In the genomic region with DNA sequence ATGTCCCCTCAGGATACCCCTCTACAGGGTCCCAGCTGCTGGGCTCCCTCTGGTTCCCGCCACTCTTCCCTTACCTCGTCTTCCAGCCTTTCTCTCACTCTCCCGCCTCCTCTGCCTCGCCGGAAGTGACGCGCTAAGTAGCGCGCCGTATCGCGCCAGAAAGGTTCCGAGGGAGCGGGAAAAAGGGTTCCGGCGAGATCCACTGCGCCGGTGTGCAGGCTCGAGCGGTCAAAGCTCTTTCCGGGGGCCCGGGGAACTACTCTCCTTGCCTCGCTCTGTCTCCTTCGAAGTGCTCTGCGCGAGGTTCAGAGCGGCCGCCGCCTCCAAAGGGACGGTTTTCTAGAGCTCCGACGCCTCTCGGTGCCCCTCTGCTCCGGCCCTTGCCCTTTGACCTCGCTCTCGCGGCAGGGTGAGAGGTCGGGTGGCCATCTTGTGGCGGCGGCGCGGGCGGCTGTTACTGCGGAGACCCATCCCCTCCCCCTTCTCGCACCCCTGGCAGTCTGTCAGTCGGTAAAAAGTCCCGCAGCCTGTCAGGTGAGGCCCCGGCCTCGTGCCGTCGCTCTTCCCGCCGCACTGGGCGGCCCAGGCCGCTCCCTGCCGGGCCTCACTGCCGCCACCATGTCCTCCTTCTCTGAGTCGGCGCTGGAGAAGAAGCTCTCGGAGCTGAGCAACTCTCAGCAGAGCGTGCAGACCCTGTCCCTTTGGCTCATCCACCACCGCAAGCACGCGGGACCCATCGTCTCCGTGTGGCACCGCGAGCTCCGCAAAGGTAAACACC, we compare ENCODE assay signal across 1 cellular context.
TF ChIP-seq lines count a peak whose summit lies in the region.

A gene with protein sequence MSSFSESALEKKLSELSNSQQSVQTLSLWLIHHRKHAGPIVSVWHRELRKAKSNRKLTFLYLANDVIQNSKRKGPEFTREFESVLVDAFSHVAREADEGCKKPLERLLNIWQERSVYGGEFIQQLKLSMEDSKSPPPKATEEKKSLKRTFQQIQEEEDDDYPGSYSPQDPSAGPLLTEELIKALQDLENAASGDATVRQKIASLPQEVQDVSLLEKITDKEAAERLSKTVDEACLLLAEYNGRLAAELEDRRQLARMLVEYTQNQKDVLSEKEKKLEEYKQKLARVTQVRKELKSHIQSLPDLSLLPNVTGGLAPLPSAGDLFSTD (plus strand): TSS at position 417 of the 778 bp plus-strand sequence. CDS start 202 bp downstream, at position 619.
A gene (minus strand): TSS at position 127 of the 778 bp plus-strand sequence. CDS start 19,640 bp downstream, outside the sequence.

TF ChIP-seq in K562, 482 proteins besides CTCF, POLR2A, EP300 and RAD21 (continued from another document and continues in another):
- TF ChIP-seq SMARCA5 (IDR thresholded peaks at IDR 0.05), result no peak
- no peak for TF ChIP-seq NCOA4 (IDR thresholded peaks at IDR 0.05; ENCODE audit: partially characterized antibody)
- peak; percentile 100 for TF ChIP-seq NR2C1 (IDR thresholded peaks at IDR 0.05)
- peak; percentile 100 for TF ChIP-seq NR2C1 (tag; IDR thresholded peaks at IDR 0.05)
- TF ChIP-seq TOE1 (IDR thresholded peaks at IDR 0.05; ENCODE audit: borderline replicate concordance), result peak; percentile 81; the same call in 1 of the 2 replicates
- TF ChIP-seq TOE1 (CRISPR knock-in tag; IDR thresholded peaks at IDR 0.05; ENCODE audit: borderline replicate concordance, low read depth), result no peak
- TF ChIP-seq, protein P1, sequence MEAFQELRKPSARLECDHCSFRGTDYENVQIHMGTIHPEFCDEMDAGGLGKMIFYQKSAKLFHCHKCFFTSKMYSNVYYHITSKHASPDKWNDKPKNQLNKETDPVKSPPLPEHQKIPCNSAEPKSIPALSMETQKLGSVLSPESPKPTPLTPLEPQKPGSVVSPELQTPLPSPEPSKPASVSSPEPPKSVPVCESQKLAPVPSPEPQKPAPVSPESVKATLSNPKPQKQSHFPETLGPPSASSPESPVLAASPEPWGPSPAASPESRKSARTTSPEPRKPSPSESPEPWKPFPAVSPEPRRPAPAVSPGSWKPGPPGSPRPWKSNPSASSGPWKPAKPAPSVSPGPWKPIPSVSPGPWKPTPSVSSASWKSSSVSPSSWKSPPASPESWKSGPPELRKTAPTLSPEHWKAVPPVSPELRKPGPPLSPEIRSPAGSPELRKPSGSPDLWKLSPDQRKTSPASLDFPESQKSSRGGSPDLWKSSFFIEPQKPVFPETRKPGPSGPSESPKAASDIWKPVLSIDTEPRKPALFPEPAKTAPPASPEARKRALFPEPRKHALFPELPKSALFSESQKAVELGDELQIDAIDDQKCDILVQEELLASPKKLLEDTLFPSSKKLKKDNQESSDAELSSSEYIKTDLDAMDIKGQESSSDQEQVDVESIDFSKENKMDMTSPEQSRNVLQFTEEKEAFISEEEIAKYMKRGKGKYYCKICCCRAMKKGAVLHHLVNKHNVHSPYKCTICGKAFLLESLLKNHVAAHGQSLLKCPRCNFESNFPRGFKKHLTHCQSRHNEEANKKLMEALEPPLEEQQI (IDR thresholded peaks at IDR 0.05), result no peak
- TF ChIP-seq SMARCC2 (IDR thresholded peaks at IDR 0.05; ENCODE audit: low read depth), result no peak
- TF ChIP-seq GTF2F1 (IDR thresholded peaks at IDR 0.05; ENCODE audit: low read depth, low read length), result no peak; the same call in 1 of the 2 replicates
- TF ChIP-seq NFYB (IDR thresholded peaks at IDR 0.05; ENCODE audit: extremely low read depth, insufficient read length), result no peak
- no peak for TF ChIP-seq SMAD3 (CRISPR knock-in tag; conservative IDR thresholded peaks at IDR 0.05)
- no peak for TF ChIP-seq PURB (CRISPR knock-in tag; IDR thresholded peaks at IDR 0.05; ENCODE audit: low read depth)
- no peak for TF ChIP-seq CCNT2 (IDR thresholded peaks at IDR 0.05; ENCODE audit: borderline replicate concordance, extremely low read depth, insufficient read length, low read depth, low read length)
- TF ChIP-seq, protein P2, sequence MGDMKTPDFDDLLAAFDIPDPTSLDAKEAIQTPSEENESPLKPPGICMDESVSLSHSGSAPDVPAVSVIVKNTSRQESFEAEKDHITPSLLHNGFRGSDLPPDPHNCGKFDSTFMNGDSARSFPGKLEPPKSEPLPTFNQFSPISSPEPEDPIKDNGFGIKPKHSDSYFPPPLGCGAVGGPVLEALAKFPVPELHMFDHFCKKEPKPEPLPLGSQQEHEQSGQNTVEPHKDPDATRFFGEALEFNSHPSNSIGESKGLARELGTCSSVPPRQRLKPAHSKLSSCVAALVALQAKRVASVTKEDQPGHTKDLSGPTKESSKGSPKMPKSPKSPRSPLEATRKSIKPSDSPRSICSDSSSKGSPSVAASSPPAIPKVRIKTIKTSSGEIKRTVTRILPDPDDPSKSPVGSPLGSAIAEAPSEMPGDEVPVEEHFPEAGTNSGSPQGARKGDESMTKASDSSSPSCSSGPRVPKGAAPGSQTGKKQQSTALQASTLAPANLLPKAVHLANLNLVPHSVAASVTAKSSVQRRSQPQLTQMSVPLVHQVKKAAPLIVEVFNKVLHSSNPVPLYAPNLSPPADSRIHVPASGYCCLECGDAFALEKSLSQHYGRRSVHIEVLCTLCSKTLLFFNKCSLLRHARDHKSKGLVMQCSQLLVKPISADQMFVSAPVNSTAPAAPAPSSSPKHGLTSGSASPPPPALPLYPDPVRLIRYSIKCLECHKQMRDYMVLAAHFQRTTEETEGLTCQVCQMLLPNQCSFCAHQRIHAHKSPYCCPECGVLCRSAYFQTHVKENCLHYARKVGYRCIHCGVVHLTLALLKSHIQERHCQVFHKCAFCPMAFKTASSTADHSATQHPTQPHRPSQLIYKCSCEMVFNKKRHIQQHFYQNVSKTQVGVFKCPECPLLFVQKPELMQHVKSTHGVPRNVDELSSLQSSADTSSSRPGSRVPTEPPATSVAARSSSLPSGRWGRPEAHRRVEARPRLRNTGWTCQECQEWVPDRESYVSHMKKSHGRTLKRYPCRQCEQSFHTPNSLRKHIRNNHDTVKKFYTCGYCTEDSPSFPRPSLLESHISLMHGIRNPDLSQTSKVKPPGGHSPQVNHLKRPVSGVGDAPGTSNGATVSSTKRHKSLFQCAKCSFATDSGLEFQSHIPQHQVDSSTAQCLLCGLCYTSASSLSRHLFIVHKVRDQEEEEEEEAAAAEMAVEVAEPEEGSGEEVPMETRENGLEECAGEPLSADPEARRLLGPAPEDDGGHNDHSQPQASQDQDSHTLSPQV (IDR thresholded peaks at IDR 0.05), result 0 out of 2 replicates have a peak, but pooled peaks have one; percentile 69
- 0 out of 2 replicates have a peak, but pooled peaks have one; percentile 64 for TF ChIP-seq TCF7 (IDR thresholded peaks at IDR 0.05; ENCODE audit: borderline replicate concordance)
- no peak for TF ChIP-seq TCFL5 (CRISPR knock-in tag; conservative IDR thresholded peaks at IDR 0.05)
- TF ChIP-seq KAT2B (IDR thresholded peaks at IDR 0.05; ENCODE audit: low read depth, low read length), result no peak
- no peak for TF ChIP-seq MTF1 (CRISPR knock-in tag; IDR thresholded peaks at IDR 0.05; ENCODE audit: borderline replicate concordance)
- no peak for TF ChIP-seq ZNF764 (CRISPR knock-in tag; IDR thresholded peaks at IDR 0.05; ENCODE audit: low read depth)
- TF ChIP-seq ZNF696 (CRISPR knock-in tag; conservative IDR thresholded peaks at IDR 0.05), result no peak
- 0 out of 2 replicates have a peak, but pooled peaks have one; percentile 59 for TF ChIP-seq ZNF263 (CRISPR knock-in tag; IDR thresholded peaks at IDR 0.05; ENCODE audit: borderline replicate concordance)
- no peak for TF ChIP-seq CBX2 (IDR thresholded peaks at IDR 0.05; ENCODE audit: insufficient read depth, low read length, poor library complexity, severe bottlenecking)
- no peak for TF ChIP-seq ZFP30 (CRISPR knock-in tag; IDR thresholded peaks at IDR 0.05; ENCODE audit: borderline replicate concordance)
- TF ChIP-seq CBX5 (IDR thresholded peaks at IDR 0.05; ENCODE audit: borderline replicate concordance, low read depth), result no peak
- TF ChIP-seq FOXK1 (CRISPR knock-in tag; IDR thresholded peaks at IDR 0.05; ENCODE audit: borderline replicate concordance), result no peak
- no peak for TF ChIP-seq XRCC3 (IDR thresholded peaks at IDR 0.05)
- TF ChIP-seq, protein P3, sequence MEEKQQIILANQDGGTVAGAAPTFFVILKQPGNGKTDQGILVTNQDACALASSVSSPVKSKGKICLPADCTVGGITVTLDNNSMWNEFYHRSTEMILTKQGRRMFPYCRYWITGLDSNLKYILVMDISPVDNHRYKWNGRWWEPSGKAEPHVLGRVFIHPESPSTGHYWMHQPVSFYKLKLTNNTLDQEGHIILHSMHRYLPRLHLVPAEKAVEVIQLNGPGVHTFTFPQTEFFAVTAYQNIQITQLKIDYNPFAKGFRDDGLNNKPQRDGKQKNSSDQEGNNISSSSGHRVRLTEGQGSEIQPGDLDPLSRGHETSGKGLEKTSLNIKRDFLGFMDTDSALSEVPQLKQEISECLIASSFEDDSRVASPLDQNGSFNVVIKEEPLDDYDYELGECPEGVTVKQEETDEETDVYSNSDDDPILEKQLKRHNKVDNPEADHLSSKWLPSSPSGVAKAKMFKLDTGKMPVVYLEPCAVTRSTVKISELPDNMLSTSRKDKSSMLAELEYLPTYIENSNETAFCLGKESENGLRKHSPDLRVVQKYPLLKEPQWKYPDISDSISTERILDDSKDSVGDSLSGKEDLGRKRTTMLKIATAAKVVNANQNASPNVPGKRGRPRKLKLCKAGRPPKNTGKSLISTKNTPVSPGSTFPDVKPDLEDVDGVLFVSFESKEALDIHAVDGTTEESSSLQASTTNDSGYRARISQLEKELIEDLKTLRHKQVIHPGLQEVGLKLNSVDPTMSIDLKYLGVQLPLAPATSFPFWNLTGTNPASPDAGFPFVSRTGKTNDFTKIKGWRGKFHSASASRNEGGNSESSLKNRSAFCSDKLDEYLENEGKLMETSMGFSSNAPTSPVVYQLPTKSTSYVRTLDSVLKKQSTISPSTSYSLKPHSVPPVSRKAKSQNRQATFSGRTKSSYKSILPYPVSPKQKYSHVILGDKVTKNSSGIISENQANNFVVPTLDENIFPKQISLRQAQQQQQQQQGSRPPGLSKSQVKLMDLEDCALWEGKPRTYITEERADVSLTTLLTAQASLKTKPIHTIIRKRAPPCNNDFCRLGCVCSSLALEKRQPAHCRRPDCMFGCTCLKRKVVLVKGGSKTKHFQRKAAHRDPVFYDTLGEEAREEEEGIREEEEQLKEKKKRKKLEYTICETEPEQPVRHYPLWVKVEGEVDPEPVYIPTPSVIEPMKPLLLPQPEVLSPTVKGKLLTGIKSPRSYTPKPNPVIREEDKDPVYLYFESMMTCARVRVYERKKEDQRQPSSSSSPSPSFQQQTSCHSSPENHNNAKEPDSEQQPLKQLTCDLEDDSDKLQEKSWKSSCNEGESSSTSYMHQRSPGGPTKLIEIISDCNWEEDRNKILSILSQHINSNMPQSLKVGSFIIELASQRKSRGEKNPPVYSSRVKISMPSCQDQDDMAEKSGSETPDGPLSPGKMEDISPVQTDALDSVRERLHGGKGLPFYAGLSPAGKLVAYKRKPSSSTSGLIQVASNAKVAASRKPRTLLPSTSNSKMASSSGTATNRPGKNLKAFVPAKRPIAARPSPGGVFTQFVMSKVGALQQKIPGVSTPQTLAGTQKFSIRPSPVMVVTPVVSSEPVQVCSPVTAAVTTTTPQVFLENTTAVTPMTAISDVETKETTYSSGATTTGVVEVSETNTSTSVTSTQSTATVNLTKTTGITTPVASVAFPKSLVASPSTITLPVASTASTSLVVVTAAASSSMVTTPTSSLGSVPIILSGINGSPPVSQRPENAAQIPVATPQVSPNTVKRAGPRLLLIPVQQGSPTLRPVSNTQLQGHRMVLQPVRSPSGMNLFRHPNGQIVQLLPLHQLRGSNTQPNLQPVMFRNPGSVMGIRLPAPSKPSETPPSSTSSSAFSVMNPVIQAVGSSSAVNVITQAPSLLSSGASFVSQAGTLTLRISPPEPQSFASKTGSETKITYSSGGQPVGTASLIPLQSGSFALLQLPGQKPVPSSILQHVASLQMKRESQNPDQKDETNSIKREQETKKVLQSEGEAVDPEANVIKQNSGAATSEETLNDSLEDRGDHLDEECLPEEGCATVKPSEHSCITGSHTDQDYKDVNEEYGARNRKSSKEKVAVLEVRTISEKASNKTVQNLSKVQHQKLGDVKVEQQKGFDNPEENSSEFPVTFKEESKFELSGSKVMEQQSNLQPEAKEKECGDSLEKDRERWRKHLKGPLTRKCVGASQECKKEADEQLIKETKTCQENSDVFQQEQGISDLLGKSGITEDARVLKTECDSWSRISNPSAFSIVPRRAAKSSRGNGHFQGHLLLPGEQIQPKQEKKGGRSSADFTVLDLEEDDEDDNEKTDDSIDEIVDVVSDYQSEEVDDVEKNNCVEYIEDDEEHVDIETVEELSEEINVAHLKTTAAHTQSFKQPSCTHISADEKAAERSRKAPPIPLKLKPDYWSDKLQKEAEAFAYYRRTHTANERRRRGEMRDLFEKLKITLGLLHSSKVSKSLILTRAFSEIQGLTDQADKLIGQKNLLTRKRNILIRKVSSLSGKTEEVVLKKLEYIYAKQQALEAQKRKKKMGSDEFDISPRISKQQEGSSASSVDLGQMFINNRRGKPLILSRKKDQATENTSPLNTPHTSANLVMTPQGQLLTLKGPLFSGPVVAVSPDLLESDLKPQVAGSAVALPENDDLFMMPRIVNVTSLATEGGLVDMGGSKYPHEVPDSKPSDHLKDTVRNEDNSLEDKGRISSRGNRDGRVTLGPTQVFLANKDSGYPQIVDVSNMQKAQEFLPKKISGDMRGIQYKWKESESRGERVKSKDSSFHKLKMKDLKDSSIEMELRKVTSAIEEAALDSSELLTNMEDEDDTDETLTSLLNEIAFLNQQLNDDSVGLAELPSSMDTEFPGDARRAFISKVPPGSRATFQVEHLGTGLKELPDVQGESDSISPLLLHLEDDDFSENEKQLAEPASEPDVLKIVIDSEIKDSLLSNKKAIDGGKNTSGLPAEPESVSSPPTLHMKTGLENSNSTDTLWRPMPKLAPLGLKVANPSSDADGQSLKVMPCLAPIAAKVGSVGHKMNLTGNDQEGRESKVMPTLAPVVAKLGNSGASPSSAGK (IDR thresholded peaks at IDR 0.05), result peak; percentile 92
- TF ChIP-seq, protein P4, sequence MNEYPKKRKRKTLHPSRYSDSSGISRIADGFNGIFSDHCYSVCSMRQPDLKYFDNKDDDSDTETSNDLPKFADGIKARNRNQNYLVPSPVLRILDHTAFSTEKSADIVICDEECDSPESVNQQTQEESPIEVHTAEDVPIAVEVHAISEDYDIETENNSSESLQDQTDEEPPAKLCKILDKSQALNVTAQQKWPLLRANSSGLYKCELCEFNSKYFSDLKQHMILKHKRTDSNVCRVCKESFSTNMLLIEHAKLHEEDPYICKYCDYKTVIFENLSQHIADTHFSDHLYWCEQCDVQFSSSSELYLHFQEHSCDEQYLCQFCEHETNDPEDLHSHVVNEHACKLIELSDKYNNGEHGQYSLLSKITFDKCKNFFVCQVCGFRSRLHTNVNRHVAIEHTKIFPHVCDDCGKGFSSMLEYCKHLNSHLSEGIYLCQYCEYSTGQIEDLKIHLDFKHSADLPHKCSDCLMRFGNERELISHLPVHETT (CRISPR knock-in tag; conservative IDR thresholded peaks at IDR 0.05 in 1 of 2, IDR thresholded peaks at IDR 0.05 in 1 of 2), result peak in 1 of 2 experiments; percentile 68; a peak in 2 of 4 replicates
- TF ChIP-seq ZNF778 (CRISPR knock-in tag; IDR thresholded peaks at IDR 0.05), result no peak
- TF ChIP-seq NR4A1 (CRISPR knock-in tag; IDR thresholded peaks at IDR 0.05), result no peak
- no peak for TF ChIP-seq NR4A1 (tag; IDR thresholded peaks at IDR 0.05)
- no peak for TF ChIP-seq CBFA2T2 (conservative IDR thresholded peaks at IDR 0.05)
